Comparison of ENCODE assay signal across 8 cellular contexts in the genomic region with DNA sequence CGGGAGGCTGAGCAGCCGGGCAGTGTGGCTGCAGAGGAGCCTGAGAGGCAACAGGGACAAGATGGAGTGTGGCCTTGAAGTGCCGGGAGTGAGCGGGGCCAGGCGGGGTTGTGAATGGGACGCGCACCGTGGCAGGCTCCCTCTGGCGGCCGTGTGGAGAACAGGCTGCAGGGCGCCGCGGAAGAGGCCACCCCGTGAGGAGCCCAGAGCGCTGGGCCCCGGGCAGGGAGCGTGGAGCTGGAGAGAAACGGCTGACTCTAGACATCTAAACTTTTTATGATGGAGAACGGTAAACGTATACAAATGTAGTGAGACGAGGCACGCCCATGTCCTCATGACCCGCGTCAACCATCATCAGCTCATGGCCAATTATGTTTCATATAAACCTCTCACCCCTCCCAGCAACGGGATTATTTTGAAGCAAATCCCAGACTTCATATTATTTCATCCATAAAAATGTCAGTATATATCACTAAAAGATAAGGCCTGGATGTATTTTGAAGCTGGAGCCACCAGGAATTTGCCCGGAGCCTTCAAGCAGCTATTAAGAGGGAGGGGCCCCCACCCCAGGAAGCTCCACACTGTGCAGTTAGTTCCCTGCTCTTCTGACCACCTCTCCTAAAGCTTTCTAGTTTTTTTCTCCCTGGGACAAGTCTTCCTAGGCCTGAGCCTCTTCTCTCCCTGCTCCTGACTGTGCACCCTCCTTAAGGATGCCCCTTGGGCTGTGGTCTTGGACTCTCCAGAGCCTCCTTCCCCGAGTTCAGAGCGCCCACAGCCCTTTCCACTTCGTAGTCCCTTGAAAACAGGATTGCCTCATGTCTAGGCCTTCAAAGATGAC.
A peak's percentile ranks its signal among the peaks of the same experiment; 100 is the strongest.
DNase-seq lines count a peak whose midpoint lies in the region; ATAC-seq and TF ChIP-seq lines count a peak whose summit lies in the region.

No MANE protein-coding gene starts in this region.

- H3K4me1 ChIP-seq in Peyer's patch (peaks cover 0 to 16% (median 3%) of the 10 kb centered on the region in 4 donors), fibroblast of lung (ENCODE audit: control insufficient read depth, extremely low read depth, insufficient read depth, low read length) (peaks cover 7% of the 10 kb centered on the region)

- H2AFZ ChIP-seq in fibroblast of lung (ENCODE audit: low read length), result no peak overlapping the region

- H3K27ac ChIP-seq in Peyer's patch (peak overlapping the region in 1 of 4 donors; percentile 8), fibroblast of lung (ENCODE audit: insufficient read depth, low read length) (peak overlapping the region; percentile 0)

- no peaks in the 10 kb centered on the region for H3K9me3 ChIP-seq in Peyer's patch
- H3K9me3 ChIP-seq in fibroblast of lung (ENCODE audit: control insufficient read depth, insufficient read depth, low read depth, low read length), result no peaks in the 10 kb centered on the region

- H3K79me2 ChIP-seq in fibroblast of lung (ENCODE audit: control insufficient read depth, insufficient read depth, low read length), result peaks cover 2% of the 10 kb centered on the region

- H3K4me3 Mint-ChIP-seq in activated T-cell treated with anti-CD3 and anti-CD28 coated beads, Interleukin-2, amount 50 U/mL, for 4 hours, result no peak overlapping the region
- peak overlapping the region in 1 of 3 experiments; percentile 5 for H3K4me3 Mint-ChIP-seq in nephron
- peak overlapping the region; percentile 33 to 56 for H3K4me3 Mint-ChIP-seq in stimulated activated naive B cell treated with anti-CD40 and anti-IgM and Interleukin-4, amounts not matched to agents 10 μg/mL and 1 μg/mL and 100 μg/mL, for 72 hours

- H3K27ac Mint-ChIP-seq in nephron, result peak overlapping the region; percentile 86 to 93 (median 89)
- no peak overlapping the region for H3K27ac Mint-ChIP-seq in stimulated activated naive B cell treated with anti-CD40 and anti-IgM and Interleukin-4, amounts not matched to agents 10 μg/mL and 1 μg/mL and 100 μg/mL, for 72 hours

- no peaks in the 10 kb centered on the region for H3K36me3 ChIP-seq in Peyer's patch
- no peaks in the 10 kb centered on the region for H3K36me3 ChIP-seq in fibroblast of lung (ENCODE audit: control insufficient read depth, insufficient read depth, low read length)

- no peak for TF ChIP-seq POLR2A in Peyer's patch (IDR thresholded peaks at IDR 0.05)

- H3K27me3 ChIP-seq in Peyer's patch, result no peaks in the 10 kb centered on the region
- H3K27me3 ChIP-seq in fibroblast of lung (ENCODE audit: control insufficient read depth, insufficient read depth, low read length), result no peaks in the 10 kb centered on the region

- no peaks in the 10 kb centered on the region for H3K9me3 Mint-ChIP-seq in activated T-cell treated with anti-CD3 and anti-CD28 coated beads, Interleukin-2, amount 50 U/mL, for 4 hours
- no peaks in the 10 kb centered on the region for H3K9me3 Mint-ChIP-seq in nephron
- H3K9me3 Mint-ChIP-seq in stimulated activated naive B cell treated with anti-CD40 and anti-IgM and Interleukin-4, amounts not matched to agents 10 μg/mL and 1 μg/mL and 100 μg/mL, for 72 hours, result no peaks in the 10 kb centered on the region

- H3K27me3 Mint-ChIP-seq in activated T-cell treated with anti-CD3 and anti-CD28 coated beads, Interleukin-2, amount 50 U/mL, for 4 hours (ENCODE audit: low read depth), result peaks cover 20% of the 10 kb centered on the region
- H3K27me3 Mint-ChIP-seq in nephron (ENCODE audit: low read depth), result peaks cover 23% of the 10 kb centered on the region
- H3K27me3 Mint-ChIP-seq in stimulated activated naive B cell treated with anti-CD40 and anti-IgM and Interleukin-4, amounts not matched to agents 10 μg/mL and 1 μg/mL and 100 μg/mL, for 72 hours, result peaks cover 14 to 34% of the 10 kb centered on the region in 2 donors

- TF ChIP-seq CTCF in Peyer's patch (IDR thresholded peaks at IDR 0.05) (peak; percentile 88 to 97 (median 95)), fibroblast of lung (conservative IDR thresholded peaks at IDR 0.05 in 1 of 2, IDR thresholded peaks at IDR 0.05 in 1 of 2; ENCODE audit: low read depth in 1 of 2, low read length in 2 of 2) (peak; percentile 85 to 91), nephron (IDR thresholded peaks at IDR 0.05; ENCODE audit: unreplicated experiment in 3 of 3) (peak; percentile 96 to 98 (median 98))

- DNase-seq in DMS153 treated with DMSO at 0.1 percent for 48 hours (lab: John Stamatoyannopoulos, UW; ENCODE audit: unreplicated experiment), result peak; percentile 46
- no peak for DNase-seq in DMS153 (lab: John Stamatoyannopoulos, UW)
- peak; percentile 97 for DNase-seq in HuH-7 (ENCODE audit: low spot score)
- peak; percentile 72 to 91 (median 89) for DNase-seq in Peyer's patch
- peak; percentile 60 for DNase-seq in activated T-cell treated with anti-CD3 and anti-CD28 coated beads, Interleukin-2, amount 50 U/mL, for 4 hours
- DNase-seq in fibroblast of lung (ENCODE audit: low read depth in 2 of 2), result peak; percentile 65 to 86
- peak; percentile 68 for DNase-seq in stimulated activated naive B cell treated with anti-CD40 and anti-IgM and Interleukin-4, amounts not matched to agents 10 μg/mL and 1 μg/mL and 100 μg/mL, for 72 hours

- no peaks in the 10 kb centered on the region for H3K36me3 Mint-ChIP-seq in activated T-cell treated with anti-CD3 and anti-CD28 coated beads, Interleukin-2, amount 50 U/mL, for 4 hours (ENCODE audit: insufficient read depth)
- H3K36me3 Mint-ChIP-seq in nephron (ENCODE audit: low read depth), result no peaks in the 10 kb centered on the region
- H3K36me3 Mint-ChIP-seq in stimulated activated naive B cell treated with anti-CD40 and anti-IgM and Interleukin-4, amounts not matched to agents 10 μg/mL and 1 μg/mL and 100 μg/mL, for 72 hours, result no peaks in the 10 kb centered on the region

- H3K4me3 ChIP-seq in Peyer's patch, result no peak overlapping the region
- no peak overlapping the region for H3K4me3 ChIP-seq in fibroblast of lung (replicated peaks in 1 of 4; ENCODE audit: control extremely low read depth in 1 of 4, insufficient read depth in 1 of 4, low read depth in 3 of 4, low read length in 4 of 4)

- H3K4me1 Mint-ChIP-seq in activated T-cell treated with anti-CD3 and anti-CD28 coated beads, Interleukin-2, amount 50 U/mL, for 4 hours (ENCODE audit: low read depth), result peaks cover 7% of the 10 kb centered on the region
- peaks cover 24% of the 10 kb centered on the region for H3K4me1 Mint-ChIP-seq in nephron
- H3K4me1 Mint-ChIP-seq in stimulated activated naive B cell treated with anti-CD40 and anti-IgM and Interleukin-4, amounts not matched to agents 10 μg/mL and 1 μg/mL and 100 μg/mL, for 72 hours, result peaks cover 3 to 21% of the 10 kb centered on the region in 2 donors

- no peak overlapping the region for H3K9ac ChIP-seq in fibroblast of lung (ENCODE audit: insufficient read depth, low read length)

- no peaks in the 10 kb centered on the region for H4K20me1 ChIP-seq in fibroblast of lung (ENCODE audit: control insufficient read depth, extremely low read depth, insufficient read depth, low read length)

- no peak overlapping the region for H3K4me2 ChIP-seq in fibroblast of lung (ENCODE audit: extremely low read depth, insufficient read depth, low read length)

- ATAC-seq in activated T-cell treated with anti-CD3 and anti-CD28 coated beads, Interleukin-2, amount 50 U/mL, for 4 hours, result peak; percentile 96 to 98
- ATAC-seq in stimulated activated naive B cell treated with anti-CD40 and anti-IgM and Interleukin-4, amounts not matched to agents 10 μg/mL and 1 μg/mL and 100 μg/mL, for 72 hours (replicated peaks), result peak; percentile 97 to 99
